1 cellular context compared by ENCODE assay signal in genomic region chr7:73557397-73558257, GRCh38.
TF ChIP-seq lines count a peak whose summit lies in the region.

Gene BCL7B, minus strand, starts transcription at chr7:73557690. Its CDS starts 112 bp downstream, at chr7:73557578.

TF ChIP-seq in HepG2, 621 proteins besides CTCF, POLR2A, EP300 and RAD21 (continued from another document and continues in another):
- peak; percentile 81; the same call in 1 of the 2 replicates for TF ChIP-seq ZNF761 (CRISPR knock-in tag; conservative IDR thresholded peaks at IDR 0.05)
- TF ChIP-seq SMYD3 (CRISPR knock-in tag; IDR thresholded peaks at IDR 0.05) = no peak
- TF ChIP-seq HOXA7 (CRISPR knock-in tag; IDR thresholded peaks at IDR 0.05) = no peak
- peak; percentile 74; the same call in 1 of the 2 replicates for TF ChIP-seq E2F1 (CRISPR knock-in tag; IDR thresholded peaks at IDR 0.05)
- TF ChIP-seq RELA (CRISPR knock-in tag; IDR thresholded peaks at IDR 0.05) = no peak
- no peak for TF ChIP-seq JARID2 (CRISPR knock-in tag; IDR thresholded peaks at IDR 0.05; ENCODE audit: insufficient replicate concordance)
- TF ChIP-seq, protein P1, sequence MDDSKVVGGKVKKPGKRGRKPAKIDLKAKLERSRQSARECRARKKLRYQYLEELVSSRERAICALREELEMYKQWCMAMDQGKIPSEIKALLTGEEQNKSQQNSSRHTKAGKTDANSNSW (CRISPR knock-in tag; IDR thresholded peaks at IDR 0.05; ENCODE audit: borderline replicate concordance) = peak; percentile 80; the same call in 1 of the 2 replicates
- TF ChIP-seq PHF5A (CRISPR knock-in tag; IDR thresholded peaks at IDR 0.05; ENCODE audit: low read depth, unreplicated experiment) = no peak
- TF ChIP-seq ZNF264 (CRISPR knock-in tag; IDR thresholded peaks at IDR 0.05) = peak; percentile 78; the same call in 1 of the 2 replicates
- peak; percentile 70 for TF ChIP-seq THAP9 (CRISPR knock-in tag; IDR thresholded peaks at IDR 0.05; ENCODE audit: borderline replicate concordance)
- TF ChIP-seq SNAPC2 (CRISPR knock-in tag; IDR thresholded peaks at IDR 0.05) = no peak
- 0 out of 2 replicates have a peak, but pooled peaks have one; percentile 45 for TF ChIP-seq NFIB (CRISPR knock-in tag; IDR thresholded peaks at IDR 0.05; ENCODE audit: borderline replicate concordance)
- TF ChIP-seq, protein P2, sequence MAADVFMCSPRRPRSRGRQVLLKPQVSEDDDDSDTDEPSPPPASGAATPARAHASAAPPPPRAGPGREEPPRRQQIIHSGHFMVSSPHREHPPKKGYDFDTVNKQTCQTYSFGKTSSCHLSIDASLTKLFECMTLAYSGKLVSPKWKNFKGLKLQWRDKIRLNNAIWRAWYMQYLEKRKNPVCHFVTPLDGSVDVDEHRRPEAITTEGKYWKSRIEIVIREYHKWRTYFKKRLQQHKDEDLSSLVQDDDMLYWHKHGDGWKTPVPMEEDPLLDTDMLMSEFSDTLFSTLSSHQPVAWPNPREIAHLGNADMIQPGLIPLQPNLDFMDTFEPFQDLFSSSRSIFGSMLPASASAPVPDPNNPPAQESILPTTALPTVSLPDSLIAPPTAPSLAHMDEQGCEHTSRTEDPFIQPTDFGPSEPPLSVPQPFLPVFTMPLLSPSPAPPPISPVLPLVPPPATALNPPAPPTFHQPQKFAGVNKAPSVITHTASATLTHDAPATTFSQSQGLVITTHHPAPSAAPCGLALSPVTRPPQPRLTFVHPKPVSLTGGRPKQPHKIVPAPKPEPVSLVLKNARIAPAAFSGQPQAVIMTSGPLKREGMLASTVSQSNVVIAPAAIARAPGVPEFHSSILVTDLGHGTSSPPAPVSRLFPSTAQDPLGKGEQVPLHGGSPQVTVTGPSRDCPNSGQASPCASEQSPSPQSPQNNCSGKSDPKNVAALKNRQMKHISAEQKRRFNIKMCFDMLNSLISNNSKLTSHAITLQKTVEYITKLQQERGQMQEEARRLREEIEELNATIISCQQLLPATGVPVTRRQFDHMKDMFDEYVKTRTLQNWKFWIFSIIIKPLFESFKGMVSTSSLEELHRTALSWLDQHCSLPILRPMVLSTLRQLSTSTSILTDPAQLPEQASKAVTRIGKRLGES (CRISPR knock-in tag; IDR thresholded peaks at IDR 0.05; ENCODE audit: borderline replicate concordance) = peak; percentile 91
- TF ChIP-seq SAP130 (CRISPR knock-in tag; IDR thresholded peaks at IDR 0.05; ENCODE audit: low read depth) = peak; percentile 15; the same call in 1 of the 2 replicates
- TF ChIP-seq, protein P3, sequence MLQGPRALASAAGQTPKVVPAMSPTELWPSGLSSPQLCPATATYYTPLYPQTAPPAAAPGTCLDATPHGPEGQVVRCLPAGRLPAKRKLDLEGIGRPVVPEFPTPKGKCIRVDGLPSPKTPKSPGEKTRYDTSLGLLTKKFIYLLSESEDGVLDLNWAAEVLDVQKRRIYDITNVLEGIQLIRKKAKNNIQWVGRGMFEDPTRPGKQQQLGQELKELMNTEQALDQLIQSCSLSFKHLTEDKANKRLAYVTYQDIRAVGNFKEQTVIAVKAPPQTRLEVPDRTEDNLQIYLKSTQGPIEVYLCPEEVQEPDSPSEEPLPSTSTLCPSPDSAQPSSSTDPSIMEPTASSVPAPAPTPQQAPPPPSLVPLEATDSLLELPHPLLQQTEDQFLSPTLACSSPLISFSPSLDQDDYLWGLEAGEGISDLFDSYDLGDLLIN (CRISPR knock-in tag; IDR thresholded peaks at IDR 0.05; ENCODE audit: borderline replicate concordance) = peak; percentile 94; the same call in 1 of the 2 replicates
- TF ChIP-seq IRF2 (CRISPR knock-in tag; IDR thresholded peaks at IDR 0.05) = no peak
- TF ChIP-seq THYN1 (CRISPR knock-in tag; IDR thresholded peaks at IDR 0.05; ENCODE audit: borderline replicate concordance, low read depth) = no peak
- TF ChIP-seq, protein P4, sequence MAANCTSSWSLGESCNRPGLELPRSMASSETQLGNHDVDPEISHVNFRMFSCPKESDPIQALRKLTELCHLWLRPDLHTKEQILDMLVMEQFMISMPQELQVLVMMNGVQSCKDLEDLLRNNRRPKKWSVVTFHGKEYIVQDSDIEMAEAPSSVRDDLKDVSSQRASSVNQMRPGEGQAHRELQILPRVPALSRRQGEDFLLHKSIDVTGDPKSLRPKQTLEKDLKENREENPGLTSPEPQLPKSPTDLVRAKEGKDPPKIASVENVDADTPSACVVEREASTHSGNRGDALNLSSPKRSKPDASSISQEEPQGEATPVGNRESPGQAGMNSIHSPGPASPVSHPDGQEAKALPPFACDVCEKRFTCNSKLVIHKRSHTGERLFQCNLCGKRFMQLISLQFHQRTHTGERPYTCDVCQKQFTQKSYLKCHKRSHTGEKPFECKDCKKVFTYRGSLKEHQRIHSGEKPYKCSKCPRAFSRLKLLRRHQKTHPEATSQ (CRISPR knock-in tag; IDR thresholded peaks at IDR 0.05; ENCODE audit: borderline replicate concordance) = no peak; the same call in 1 of the 2 replicates
- TF ChIP-seq TSC22D2 (CRISPR knock-in tag; IDR thresholded peaks at IDR 0.05; ENCODE audit: borderline replicate concordance) = peak; percentile 90; the same call in 1 of the 2 replicates
- peak; percentile 98 for TF ChIP-seq ZNF704 (CRISPR knock-in tag; IDR thresholded peaks at IDR 0.05; ENCODE audit: borderline replicate concordance)
- TF ChIP-seq PHF20 (CRISPR knock-in tag; IDR thresholded peaks at IDR 0.05) = 0 out of 2 replicates have a peak, but pooled peaks have one; percentile 13
- TF ChIP-seq, protein P5, sequence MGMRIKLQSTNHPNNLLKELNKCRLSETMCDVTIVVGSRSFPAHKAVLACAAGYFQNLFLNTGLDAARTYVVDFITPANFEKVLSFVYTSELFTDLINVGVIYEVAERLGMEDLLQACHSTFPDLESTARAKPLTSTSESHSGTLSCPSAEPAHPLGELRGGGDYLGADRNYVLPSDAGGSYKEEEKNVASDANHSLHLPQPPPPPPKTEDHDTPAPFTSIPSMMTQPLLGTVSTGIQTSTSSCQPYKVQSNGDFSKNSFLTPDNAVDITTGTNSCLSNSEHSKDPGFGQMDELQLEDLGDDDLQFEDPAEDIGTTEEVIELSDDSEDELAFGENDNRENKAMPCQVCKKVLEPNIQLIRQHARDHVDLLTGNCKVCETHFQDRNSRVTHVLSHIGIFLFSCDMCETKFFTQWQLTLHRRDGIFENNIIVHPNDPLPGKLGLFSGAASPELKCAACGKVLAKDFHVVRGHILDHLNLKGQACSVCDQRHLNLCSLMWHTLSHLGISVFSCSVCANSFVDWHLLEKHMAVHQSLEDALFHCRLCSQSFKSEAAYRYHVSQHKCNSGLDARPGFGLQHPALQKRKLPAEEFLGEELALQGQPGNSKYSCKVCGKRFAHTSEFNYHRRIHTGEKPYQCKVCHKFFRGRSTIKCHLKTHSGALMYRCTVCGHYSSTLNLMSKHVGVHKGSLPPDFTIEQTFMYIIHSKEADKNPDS (CRISPR knock-in tag; IDR thresholded peaks at IDR 0.05) = 0 out of 2 replicates have a peak, but pooled peaks have one; percentile 72
- peak; percentile 99 for TF ChIP-seq NFKB2 (CRISPR knock-in tag; IDR thresholded peaks at IDR 0.05; ENCODE audit: borderline replicate concordance)
- TF ChIP-seq BRCA1 (CRISPR knock-in tag; IDR thresholded peaks at IDR 0.05) = peak; percentile 83
- no peak for TF ChIP-seq U2AF2 (IDR thresholded peaks at IDR 0.05; ENCODE audit: low read depth, low read length)
- TF ChIP-seq JUN (CRISPR knock-in tag; IDR thresholded peaks at IDR 0.05) = peak; percentile 43; the same call in 1 of the 2 replicates
- TF ChIP-seq, protein P6, sequence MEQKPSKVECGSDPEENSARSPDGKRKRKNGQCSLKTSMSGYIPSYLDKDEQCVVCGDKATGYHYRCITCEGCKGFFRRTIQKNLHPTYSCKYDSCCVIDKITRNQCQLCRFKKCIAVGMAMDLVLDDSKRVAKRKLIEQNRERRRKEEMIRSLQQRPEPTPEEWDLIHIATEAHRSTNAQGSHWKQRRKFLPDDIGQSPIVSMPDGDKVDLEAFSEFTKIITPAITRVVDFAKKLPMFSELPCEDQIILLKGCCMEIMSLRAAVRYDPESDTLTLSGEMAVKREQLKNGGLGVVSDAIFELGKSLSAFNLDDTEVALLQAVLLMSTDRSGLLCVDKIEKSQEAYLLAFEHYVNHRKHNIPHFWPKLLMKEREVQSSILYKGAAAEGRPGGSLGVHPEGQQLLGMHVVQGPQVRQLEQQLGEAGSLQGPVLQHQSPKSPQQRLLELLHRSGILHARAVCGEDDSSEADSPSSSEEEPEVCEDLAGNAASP (CRISPR knock-in tag; IDR thresholded peaks at IDR 0.05; ENCODE audit: borderline replicate concordance) = 0 out of 2 replicates have a peak, but pooled peaks have one; percentile 18
- peak; percentile 90 for TF ChIP-seq ZBTB42 (CRISPR knock-in tag; IDR thresholded peaks at IDR 0.05)
- TF ChIP-seq PREB (CRISPR knock-in tag; IDR thresholded peaks at IDR 0.05) = peak; percentile 98; the same call in 1 of the 2 replicates
- peak; percentile 11; the same call in 1 of the 2 replicates for TF ChIP-seq PHF21A (CRISPR knock-in tag; IDR thresholded peaks at IDR 0.05)
- peak; percentile 79 for TF ChIP-seq CBFB (CRISPR knock-in tag; IDR thresholded peaks at IDR 0.05)
- peak; percentile 27; the same call in 1 of the 2 replicates for TF ChIP-seq NR2F2 (IDR thresholded peaks at IDR 0.05; ENCODE audit: borderline replicate concordance, low read depth)
- TF ChIP-seq ZXDC (CRISPR knock-in tag; IDR thresholded peaks at IDR 0.05) = peak; percentile 93; the same call in 1 of the 2 replicates
- TF ChIP-seq ZMYM3 (CRISPR knock-in tag; IDR thresholded peaks at IDR 0.05) = peak; percentile 87
